ENCODE assay signal across 14 cellular contexts in genomic region chr10:132674311-132674710, GRCh38.
"Had no signal": no experiment of that assay in that cellular context is flagged by ENCODE, and none has a peak within 500 bp of the region (broad histone marks: within the 10 kb centered on the region; RNA-seq: fewer than 3 reads in every experiment).

No MANE protein-coding gene starts in this region.

- DNase-seq: activated CD4-positive, alpha-beta memory T cell treated with anti-CD3 and anti-CD28 coated beads for 36 hours; activated CD8-positive, alpha-beta memory T cell treated with anti-CD3 and anti-CD28 coated beads, Interleukin-2, amount 10 ng/mL, durations not matched to agents 7 days and 5 days; activated gamma-delta T cell; activated naive CD8-positive, alpha-beta T cell treated with anti-CD3 and anti-CD28 coated beads for 36 hours; activated T-cell treated with anti-CD3 and anti-CD28 coated beads, Interleukin-2, amount 50 U/mL, for 4 hours; amygdala; brain microvascular endothelial cell; natural killer cell; retina had no signal

- H3K4me3 ChIP-seq: mucosa of descending colon, smooth muscle cell, thoracic aorta had no signal

- H3K4me3 Mint-ChIP-seq: activated CD4-positive, alpha-beta memory T cell treated with anti-CD3 and anti-CD28 coated beads for 36 hours; activated CD8-positive, alpha-beta memory T cell treated with anti-CD3 and anti-CD28 coated beads, Interleukin-2, amount 10 ng/mL, durations not matched to agents 7 days and 5 days; activated naive CD8-positive, alpha-beta T cell treated with anti-CD3 and anti-CD28 coated beads for 36 hours; activated T-cell treated with anti-CD3 and anti-CD28 coated beads, Interleukin-2, amount 50 U/mL, for 4 hours; natural killer cell; stimulated activated naive CD8-positive, alpha-beta T cell treated with anti-CD3 and anti-CD28 coated beads, Interleukin-15, Interleukin-2, amounts not matched to agents 100 ng/mL and 50 ng/mL, for 24 hours had no signal

- ATAC-seq: activated CD8-positive, alpha-beta memory T cell treated with anti-CD3 and anti-CD28 coated beads, Interleukin-2, amount 10 ng/mL, durations not matched to agents 7 days and 5 days; activated T-cell treated with anti-CD3 and anti-CD28 coated beads, Interleukin-2, amount 50 U/mL, for 4 hours; mucosa of descending colon; natural killer cell had no signal

- H3K27me3 Mint-ChIP-seq: activated CD4-positive, alpha-beta memory T cell treated with anti-CD3 and anti-CD28 coated beads for 36 hours; activated CD8-positive, alpha-beta memory T cell treated with anti-CD3 and anti-CD28 coated beads, Interleukin-2, amount 10 ng/mL, durations not matched to agents 7 days and 5 days; activated naive CD8-positive, alpha-beta T cell treated with anti-CD3 and anti-CD28 coated beads for 36 hours; stimulated activated naive CD8-positive, alpha-beta T cell treated with anti-CD3 and anti-CD28 coated beads, Interleukin-15, Interleukin-2, amounts not matched to agents 100 ng/mL and 50 ng/mL, for 24 hours had no signal

- H3K36me3 ChIP-seq: brain microvascular endothelial cell had no signal

- H3K27ac ChIP-seq: brain microvascular endothelial cell, thoracic aorta, VCaP had no signal

- H3K4me2 ChIP-seq: smooth muscle cell had no signal

- H3K27me3 ChIP-seq: brain microvascular endothelial cell had no signal

- H3K9me3 ChIP-seq: mucosa of descending colon, thoracic aorta had no signal

- H3K27ac Mint-ChIP-seq: activated CD4-positive, alpha-beta memory T cell treated with anti-CD3 and anti-CD28 coated beads for 36 hours; activated CD8-positive, alpha-beta memory T cell treated with anti-CD3 and anti-CD28 coated beads, Interleukin-2, amount 10 ng/mL, durations not matched to agents 7 days and 5 days; activated naive CD8-positive, alpha-beta T cell treated with anti-CD3 and anti-CD28 coated beads for 36 hours; natural killer cell; stimulated activated naive CD8-positive, alpha-beta T cell treated with anti-CD3 and anti-CD28 coated beads, Interleukin-15, Interleukin-2, amounts not matched to agents 100 ng/mL and 50 ng/mL, for 24 hours had no signal

- H3K36me3 Mint-ChIP-seq: activated CD8-positive, alpha-beta memory T cell treated with anti-CD3 and anti-CD28 coated beads, Interleukin-2, amount 10 ng/mL, durations not matched to agents 7 days and 5 days; activated naive CD8-positive, alpha-beta T cell treated with anti-CD3 and anti-CD28 coated beads for 36 hours; natural killer cell had no signal

- H3K4me1 Mint-ChIP-seq: activated CD8-positive, alpha-beta memory T cell treated with anti-CD3 and anti-CD28 coated beads, Interleukin-2, amount 10 ng/mL, durations not matched to agents 7 days and 5 days; activated naive CD8-positive, alpha-beta T cell treated with anti-CD3 and anti-CD28 coated beads for 36 hours had no signal

- H3K9me3 Mint-ChIP-seq: activated CD4-positive, alpha-beta memory T cell treated with anti-CD3 and anti-CD28 coated beads for 36 hours; activated naive CD8-positive, alpha-beta T cell treated with anti-CD3 and anti-CD28 coated beads for 36 hours; activated T-cell treated with anti-CD3 and anti-CD28 coated beads, Interleukin-2, amount 50 U/mL, for 4 hours; natural killer cell; stimulated activated naive CD8-positive, alpha-beta T cell treated with anti-CD3 and anti-CD28 coated beads, Interleukin-15, Interleukin-2, amounts not matched to agents 100 ng/mL and 50 ng/mL, for 24 hours had no signal
